ENCODE assay signal across 20 cellular contexts in the genomic region with DNA sequence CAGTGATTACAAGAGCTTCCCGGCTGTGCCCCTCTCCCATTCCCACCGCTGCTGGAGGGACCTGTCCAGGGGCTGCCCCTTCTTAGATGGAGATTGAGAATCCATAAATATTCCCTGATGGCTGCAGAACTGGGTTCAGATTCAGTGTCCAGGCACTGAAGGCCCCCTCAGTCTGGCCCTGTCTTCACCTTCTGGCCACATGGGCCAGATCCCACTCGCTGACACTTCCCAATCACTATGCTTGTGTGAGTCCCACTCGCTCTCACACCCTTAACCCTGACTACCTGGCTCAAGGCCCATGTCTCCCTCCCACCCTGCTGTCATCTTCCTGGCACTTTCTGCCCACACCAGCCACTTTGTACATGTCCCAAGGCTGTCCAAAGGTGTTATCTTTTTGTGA. TPM values are rescaled to one million over a fixed set of nuclear protein-coding genes. Genes with fewer than 3 reads are reported as not detected.
DNase-seq lines count a peak whose midpoint lies in the region; ATAC-seq and TF ChIP-seq lines count a peak whose summit lies in the region.
"Had no signal": no experiment of that assay in that cellular context is flagged by ENCODE, and none has a peak within 500 bp of the region (broad histone marks: within the 10 kb centered on the region; RNA-seq: fewer than 3 reads in every experiment).

No MANE protein-coding gene starts in this region.

- no peaks in the 10 kb centered on the region for H3K79me2 ChIP-seq in KMS-11 (ENCODE audit: insufficient read depth, low read depth)

- DNase-seq in GM13977 (ENCODE audit: low spot score): peak; percentile 6
- DNase-seq in coronary artery (ENCODE audit: low spot score): peak; percentile 49
- no peak for DNase-seq in stimulated activated effector memory CD8-positive, alpha-beta T cell treated with anti-CD3 and anti-CD28 coated beads, Interleukin-12 subunit alpha, Interleukin-12 subunit beta, amount 100 ng/mL, for 72 hours (ENCODE audit: low spot score in 2 of 2)
- DNase-seq in cardiac septum (ENCODE audit: low spot score): no peak
- DNase-seq: AML-193, GDM1, GOT3, NCI-H1417, NCI-H187 treated with DMSO at 0.1 percent for 48 hours, NCI-H226, NCI-H524 treated with DMSO at 0.1 percent for 48 hours, PC-3, SIG-M5 had no signal

- H3K4me1 Mint-ChIP-seq in stimulated activated effector memory CD8-positive, alpha-beta T cell treated with anti-CD3 and anti-CD28 coated beads, Interleukin-12 subunit alpha, Interleukin-12 subunit beta, amount 100 ng/mL, for 72 hours: peaks cover 19% of the 10 kb centered on the region

- peak overlapping the region; percentile 54 for H3K4me3 Mint-ChIP-seq in stimulated activated effector memory CD8-positive, alpha-beta T cell treated with anti-CD3 and anti-CD28 coated beads, Interleukin-12 subunit alpha, Interleukin-12 subunit beta, amount 100 ng/mL, for 72 hours

- H3K27me3 ChIP-seq in KMS-11 (ENCODE audit: insufficient read depth, low read depth): no peaks in the 10 kb centered on the region

- H3K27ac Mint-ChIP-seq in stimulated activated effector memory CD8-positive, alpha-beta T cell treated with anti-CD3 and anti-CD28 coated beads, Interleukin-12 subunit alpha, Interleukin-12 subunit beta, amount 100 ng/mL, for 72 hours: no peak overlapping the region
- H3K27ac Mint-ChIP-seq: CD14-positive monocyte, T-cell had no signal

- no peaks in the 10 kb centered on the region for H3K9me3 Mint-ChIP-seq in stimulated activated effector memory CD8-positive, alpha-beta T cell treated with anti-CD3 and anti-CD28 coated beads, Interleukin-12 subunit alpha, Interleukin-12 subunit beta, amount 100 ng/mL, for 72 hours
- H3K9me3 Mint-ChIP-seq: CD14-positive monocyte, T-cell had no signal

- intact Hi-C loops in cardiac septum (cut with DNase I): loop anchor here (2.0 kb wide), 1 partner anchor 216 kb away; no protein-coding TSS in a partner anchor

- no peak overlapping the region for H3K9ac ChIP-seq in KMS-11

- 0 out of 2 replicates have a peak overlapping the region, but pooled peaks have one; percentile 97 for H2AFZ ChIP-seq in KMS-11 (ENCODE audit: low read depth)

- ATAC-seq in stimulated activated effector memory CD8-positive, alpha-beta T cell treated with anti-CD3 and anti-CD28 coated beads, Interleukin-12 subunit alpha, Interleukin-12 subunit beta, amount 100 ng/mL, for 72 hours: no peak
- ATAC-seq in GM18907 (IDR thresholded peaks at IDR 0.05; ENCODE audit: unreplicated experiment) (no peak), HG03108 (IDR thresholded peaks at IDR 0.05; ENCODE audit: unreplicated experiment) (no peak)

- no peaks in the 10 kb centered on the region for H3K36me3 ChIP-seq in KMS-11 (ENCODE audit: insufficient read depth)

- no peak for TF ChIP-seq CTCF in GM13977 (IDR thresholded peaks at IDR 0.05; ENCODE audit: extremely low read depth, insufficient read depth, missing control alignments)
- no peak for TF ChIP-seq CTCF in KMS-11 (conservative IDR thresholded peaks at IDR 0.05; ENCODE audit: low read depth, low read length)
- TF ChIP-seq CTCF in coronary artery (IDR thresholded peaks at IDR 0.05): no peak

- H4K20me1 ChIP-seq in KMS-11 (ENCODE audit: insufficient read depth): no peaks in the 10 kb centered on the region

- H3K4me2 ChIP-seq in KMS-11: no peak overlapping the region

- peaks cover 7% of the 10 kb centered on the region for H3K4me1 ChIP-seq in KMS-11 (ENCODE audit: low read depth, poor library complexity, severe bottlenecking)

- in situ Hi-C loops in GM13977 (cut with MboI; ENCODE audit: low pct_unique_long_range_greater_than_20kb, low sequenced_read_pairs, unreplicated experiment): loop anchor here (25.0 kb wide), 1 partner anchor 216 kb away; no protein-coding TSS in a partner anchor

- no peak overlapping the region for H3K4me3 ChIP-seq in KMS-11 (IDR thresholded peaks at IDR 0.05; ENCODE audit: insufficient read depth, low read depth, low read length)
- no peak overlapping the region for H3K4me3 ChIP-seq in coronary artery

- H3K36me3 Mint-ChIP-seq in stimulated activated effector memory CD8-positive, alpha-beta T cell treated with anti-CD3 and anti-CD28 coated beads, Interleukin-12 subunit alpha, Interleukin-12 subunit beta, amount 100 ng/mL, for 72 hours: no peaks in the 10 kb centered on the region
- H3K36me3 Mint-ChIP-seq: CD14-positive monocyte, T-cell had no signal

- H3K27ac ChIP-seq in KMS-11 (no peak overlapping the region), coronary artery (no peak overlapping the region)
- H3K27ac ChIP-seq: HL-60, RWPE1 had no signal

RNA-seq across cellular contexts. Expression of gene MRPS22, which starts 15.5 kb away (rescaled TPM):
- 67.6 TPM for total RNA-seq in cardiac septum

Comparison
In these comparisons a context has a peak if more than half of its experiments do, and no peak if none do; other contexts are left out.
1. DNase-seq: peak in GM13977 (single experiment) and coronary artery (single experiment); none in stimulated activated effector memory CD8-positive, alpha-beta T cell treated with anti-CD3 and anti-CD28 coated beads, Interleukin-12 subunit alpha, Interleukin-12 subunit beta, amount 100 ng/mL, for 72 hours (0 of 2) and cardiac septum (single experiment).